ENCODE assay signal across 1 cellular context in the genomic region with DNA sequence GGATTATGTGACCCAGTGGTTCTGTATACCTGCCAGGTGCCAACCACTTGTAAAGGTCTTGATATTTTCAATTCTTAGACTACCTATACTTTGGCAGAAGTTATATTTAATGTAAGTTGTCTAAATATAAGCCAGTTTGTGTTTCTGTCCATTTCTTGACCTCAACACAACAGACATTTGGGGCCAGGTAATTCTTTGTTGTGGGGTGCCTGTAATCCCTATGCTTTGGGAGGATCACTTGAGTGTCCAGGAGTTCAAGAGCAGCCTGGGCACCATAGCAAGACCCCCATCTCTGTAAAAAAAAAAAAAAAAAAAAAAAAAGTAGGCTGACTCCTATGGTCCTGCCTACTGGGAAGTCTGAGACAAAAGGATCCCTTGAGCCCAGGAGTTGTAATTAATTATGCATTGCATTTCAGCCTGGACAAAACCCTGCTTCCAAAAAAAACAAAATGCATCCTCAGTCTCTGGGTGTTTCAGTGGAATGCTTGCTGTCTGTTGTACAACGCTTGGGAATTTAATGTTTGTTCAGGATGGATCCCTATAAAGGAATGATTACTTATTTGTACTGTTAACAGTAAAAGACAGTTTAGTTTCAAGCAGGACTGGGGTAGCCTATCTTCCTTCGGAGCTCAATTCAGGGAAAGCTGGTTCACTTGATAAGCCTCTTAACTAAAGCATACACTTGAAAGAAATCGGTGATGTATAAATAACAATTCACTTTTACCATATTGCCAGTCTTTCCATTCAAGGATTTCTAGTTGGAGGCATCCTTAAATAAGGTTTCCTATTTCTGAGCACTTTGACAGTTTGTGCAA.
TF ChIP-seq lines count a peak whose summit lies in the region.

No MANE protein-coding gene starts in this region.

TF ChIP-seq in endothelial cell of umbilical vein, 7 proteins besides CTCF, POLR2A, EP300 and RAD21 (continued from another document):
- no peak for TF ChIP-seq POLR2AphosphoS5 (IDR thresholded peaks at IDR 0.05; ENCODE audit: insufficient read depth, low read depth, low read length)
- TF ChIP-seq FOS (IDR thresholded peaks at IDR 0.05; ENCODE audit: borderline replicate concordance, insufficient read depth, low read length) = no peak
